Comparison of ENCODE assay signal across 21 cellular contexts in the genomic region with DNA sequence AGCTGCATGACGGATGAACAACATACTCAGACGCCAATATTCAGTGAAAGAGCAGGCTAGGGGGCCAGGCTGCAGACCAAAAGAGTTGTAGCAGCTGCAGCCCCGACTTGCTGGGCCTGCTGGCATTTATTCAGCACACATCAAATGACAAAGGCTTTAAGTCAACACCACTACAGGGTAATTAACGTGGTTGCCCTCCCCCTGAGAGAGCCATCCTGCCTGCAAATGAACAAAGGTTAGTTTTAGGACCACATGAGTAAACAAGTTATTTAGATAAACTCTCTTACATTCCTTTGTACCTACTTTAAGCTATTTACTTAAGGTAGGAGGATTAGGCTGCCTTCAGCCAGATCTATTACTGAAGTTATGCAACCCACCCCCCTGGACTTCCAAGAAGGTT.
DNase-seq lines count a peak whose midpoint lies in the region; ATAC-seq, FAIRE-seq and TF ChIP-seq lines count a peak whose summit lies in the region.
"Had no signal": no experiment of that assay in that cellular context is flagged by ENCODE, and none has a peak within 500 bp of the region (broad histone marks: within the 10 kb centered on the region; RNA-seq: fewer than 3 reads in every experiment).

No MANE protein-coding gene starts in this region.

- H3K23me2 ChIP-seq in H1 (ENCODE audit: low read depth, low read length): no peaks in the 10 kb centered on the region

- no peak overlapping the region for H3K23ac ChIP-seq in H1 (ENCODE audit: insufficient read length)

- H3K79me2 ChIP-seq in GM23338 (replicated peaks; ENCODE audit: insufficient read depth) (no peaks in the 10 kb centered on the region), H1 (ENCODE audit: control insufficient read depth in 1 of 2, insufficient read depth in 2 of 2, low read length in 2 of 2) (no peaks in the 10 kb centered on the region)

- peaks cover 16% of the 10 kb centered on the region for H3K36me3 Mint-ChIP-seq in GM23338 (ENCODE audit: low read depth)
- H3K36me3 Mint-ChIP-seq: IgD-negative memory B cell had no signal

- H2AFZ ChIP-seq in GM23338: no peak overlapping the region
- no peak overlapping the region for H2AFZ ChIP-seq in H1 (ENCODE audit: low read length)
- H2AFZ ChIP-seq: GM23248 had no signal

- H3K9me3 ChIP-seq in H1 (ENCODE audit: insufficient read depth in 2 of 2, low read depth in 1 of 2, low read length in 1 of 2): peaks cover 0 to 10% of the 10 kb centered on the region in 2 experiments; a peak in 2 of 4 replicates
- H3K9me3 ChIP-seq in spleen: no peaks in the 10 kb centered on the region

- peak in 1 of 2 experiments; percentile 75; a peak in 1 of 3 replicates for TF ChIP-seq EP300 in H1 (IDR thresholded peaks at IDR 0.05; ENCODE audit: borderline replicate concordance in 1 of 2, low read depth in 2 of 2, low read length in 2 of 2)

- no peak overlapping the region for H3K4me3 Mint-ChIP-seq in GM23338
- H3K4me3 Mint-ChIP-seq: CD4-positive, alpha-beta T cell; IgD-negative memory B cell had no signal

- no peak overlapping the region for H3K18ac ChIP-seq in H1 (ENCODE audit: extremely low read depth, low read length)

- peaks cover 19% of the 10 kb centered on the region for H3K27me3 Mint-ChIP-seq in GM23338 (ENCODE audit: insufficient read depth, low read depth, poor library complexity)
- H3K27me3 Mint-ChIP-seq: CD4-positive, alpha-beta T cell; IgD-negative memory B cell had no signal

- H4K20me1 ChIP-seq in GM23338 (replicated peaks; ENCODE audit: insufficient read depth): no peaks in the 10 kb centered on the region
- H4K20me1 ChIP-seq in H1 (replicated peaks in 1 of 2; ENCODE audit: control insufficient read depth in 1 of 2, insufficient read depth in 2 of 2, low read length in 2 of 2): no peaks in the 10 kb centered on the region

- H3K14ac ChIP-seq in H1 (ENCODE audit: insufficient read length): no peak overlapping the region

- no peak overlapping the region for H2BK5ac ChIP-seq in H1 (ENCODE audit: low read depth, low read length)

- H3K9me2 ChIP-seq in GM23338 (ENCODE audit: insufficient read depth): no peaks in the 10 kb centered on the region

- no peak overlapping the region for H2BK20ac ChIP-seq in H1 (ENCODE audit: low read length)

- TF ChIP-seq RAD21 in H1 (IDR thresholded peaks at IDR 0.05 in 1 of 2, conservative IDR thresholded peaks at IDR 0.05 in 1 of 2; ENCODE audit: low read depth in 2 of 2, low read length in 2 of 2): no peak

- no peaks in the 10 kb centered on the region for H3F3A ChIP-seq in GM23338 (replicated peaks; ENCODE audit: low read depth)

- H3K4me2 ChIP-seq in GM23338 (no peak overlapping the region), H1 (ENCODE audit: insufficient read depth in 1 of 2, low read depth in 2 of 2, low read length in 2 of 2) (no peak overlapping the region)

- no peak overlapping the region for H4K91ac ChIP-seq in H1 (replicated peaks; ENCODE audit: insufficient read length, low read length)

- H2BK15ac ChIP-seq in H1 (ENCODE audit: low read length): no peak overlapping the region

- H3K4me1 Mint-ChIP-seq in GM23338: peaks cover 2% of the 10 kb centered on the region; the same call in 2 of the 3 replicates
- H3K4me1 Mint-ChIP-seq: IgD-negative memory B cell had no signal

- H4K8ac ChIP-seq in H1 (ENCODE audit: extremely low read depth, insufficient read depth, low read length): no peak overlapping the region

- no peak overlapping the region for H2BK120ac ChIP-seq in H1 (replicated peaks; ENCODE audit: low read depth, low read length)

- H3K56ac ChIP-seq in H1 (replicated peaks; ENCODE audit: insufficient read length, low read depth, low read length): no peak overlapping the region

- H3K4me1 ChIP-seq in GM23338 (ENCODE audit: insufficient read depth) (no peaks in the 10 kb centered on the region), H1 (replicated peaks in 1 of 4; ENCODE audit: control insufficient read depth in 3 of 4, insufficient read depth in 4 of 4, low read length in 3 of 4) (0 out of 7 replicates have a peak, but pooled peaks cover 0 to 2% (median 0%) of the 10 kb centered on the region in 4 experiments), spleen (no peaks in the 10 kb centered on the region)

- no peak overlapping the region for H3K9ac ChIP-seq in H1 (replicated peaks in 1 of 4; ENCODE audit: extremely low read depth in 1 of 4, low read depth in 3 of 4, low read length in 3 of 4)
- H3K9ac ChIP-seq: GM23248 had no signal

- WGBS in H1 (ENCODE audit: extremely low coverage in 1 of 2, insufficient coverage in 1 of 2, insufficient read length in 1 of 2, insufficient replicate concordance in 2 of 2, low coverage in 1 of 2, low lambda C conversion rate in 2 of 2, missing lambda C conversion rate in 1 of 2), 2 experiments: 52% methylated on average over 4 of the region's 4 CpGs; no CpG with 5 or more reads in 1 of the 2 experiments
- 60 to 66% (median 64%) methylated on average over 4 of the region's 4 CpGs for WGBS in spleen, 5 donors

- no peaks in the 10 kb centered on the region for H3K79me1 ChIP-seq in H1 (ENCODE audit: low read depth, low read length)

- TF ChIP-seq CTCF in GM23338 (conservative IDR thresholded peaks at IDR 0.05; ENCODE audit: low read depth in 2 of 2) (no peak), H1 (IDR thresholded peaks at IDR 0.05; ENCODE audit: control extremely low read depth in 1 of 3, insufficient read depth in 1 of 3, low read depth in 1 of 3, low read length in 3 of 3) (no peak), spleen (IDR thresholded peaks at IDR 0.05 in 8 of 11, conservative IDR thresholded peaks at IDR 0.05 in 3 of 11) (no peak)

- intact Hi-C loops in spleen (cut with DNase I; ENCODE audit: low total_unique reads): no loop called here

- FAIRE-seq in H1 (lab: Jason Lieb, UNC): no peak
- FAIRE-seq: A204.1, HepG2 had no signal

- CTCF ChIA-PET in H1 (lab: Charles Lee; ENCODE audit: partially characterized antibody): no interaction called here

- no peak overlapping the region for H2AK5ac ChIP-seq in H1 (ENCODE audit: low read depth, low read length)

- H3K4me3 ChIP-seq in GM23338 (no peak overlapping the region), H1 (ENCODE audit: extremely low read depth in 1 of 4, insufficient read depth in 2 of 4, low read depth in 3 of 4, low read length in 4 of 4) (no peak overlapping the region), spleen (no peak overlapping the region)
- H3K4me3 ChIP-seq: GM23248 had no signal

- no peak overlapping the region for H3K27ac Mint-ChIP-seq in GM23338
- H3K27ac Mint-ChIP-seq: CD4-positive, alpha-beta T cell; IgD-negative memory B cell had no signal

- H3K27me3 ChIP-seq in GM23338 (ENCODE audit: insufficient read depth) (peaks cover 36% of the 10 kb centered on the region), H1 (replicated peaks in 1 of 4; ENCODE audit: control insufficient read depth in 3 of 4, extremely low read depth in 1 of 4, insufficient read depth in 3 of 4, low read length in 3 of 4) (peaks cover 6 to 15% (median 13%) of the 10 kb centered on the region in 4 experiments; a peak in 5 of 7 replicates), spleen (replicated peaks in 1 of 7) (no peaks in the 10 kb centered on the region)

- H4K5ac ChIP-seq in H1 (ENCODE audit: insufficient read length, low read depth, low read length): no peak overlapping the region

- DNase-seq in GM23338 (ENCODE audit: low spot score): peak; percentile 44
- peak in 1 of 2 experiments; percentile 82 for DNase-seq in H1 (ENCODE audit: low read depth in 1 of 2, low spot score in 2 of 2)
- peak; percentile 9 for DNase-seq in iPS DF 4.7 (ENCODE audit: extremely low read depth, low spot score)
- peak; percentile 20 for DNase-seq in spleen
- no peak for DNase-seq in activated naive CD4-positive, alpha-beta T cell treated with Interleukin-2 at 50 U/mL for 16 hours
- no peak for DNase-seq in NCI-H2196 treated with DMSO at 0.1 percent for 48 hours (lab: John Stamatoyannopoulos, UW; ENCODE audit: unreplicated experiment)
- DNase-seq: AML-193; CD4-positive, alpha-beta T cell; DMS153; DMS79; GF-D8; GM23248; H7; Karpas-422; KBM-7 had no signal

- POLR2A ChIA-PET in H1 (lab: Charles Lee; ENCODE audit: partially characterized antibody): no interaction called here

- H2BK12ac ChIP-seq in H1 (ENCODE audit: low read depth, low read length): no peak overlapping the region

- peaks cover 15% of the 10 kb centered on the region for H3K9me3 Mint-ChIP-seq in GM23338

- no peak overlapping the region for H3K4ac ChIP-seq in H1 (replicated peaks; ENCODE audit: insufficient read length, low read depth, low read length)

- H3K36me3 ChIP-seq in GM23338 (ENCODE audit: insufficient read depth) (no peaks in the 10 kb centered on the region), H1 (ENCODE audit: control insufficient read depth in 2 of 4, insufficient read depth in 4 of 4, low read length in 3 of 4) (no peaks in the 10 kb centered on the region), spleen (no peaks in the 10 kb centered on the region)

- H3K27ac ChIP-seq in GM23338 (ENCODE audit: low read depth) (no peak overlapping the region), H1 (ENCODE audit: low read depth, low read length) (no peak overlapping the region), spleen (no peak overlapping the region)
- H3K27ac ChIP-seq: C4-2B, GM23248 had no signal

- ATAC-seq in GM23338 (peak; percentile 72), HG02642 (IDR thresholded peaks at IDR 0.05; ENCODE audit: poor library complexity, unreplicated experiment) (no peak), GM21737 (IDR thresholded peaks at IDR 0.05; ENCODE audit: unreplicated experiment) (no peak)
- ATAC-seq: HepG2 had no signal

- no peak for TF ChIP-seq POLR2A in H1 (IDR thresholded peaks at IDR 0.05; ENCODE audit: control extremely low read depth in 1 of 2, low read depth in 2 of 2, low read length in 2 of 2)
- TF ChIP-seq POLR2A in spleen (IDR thresholded peaks at IDR 0.05): no peak

TF ChIP-seq in GM23338, 12 proteins besides CTCF, POLR2A, EP300 and RAD21:
- TF ChIP-seq NANOG (IDR thresholded peaks at IDR 0.05; ENCODE audit: borderline replicate concordance) (peak; percentile 91), EZH2 (IDR thresholded peaks at IDR 0.05; ENCODE audit: low read depth, unreplicated experiment) (no peak), CREB1 (CRISPR knock-in tag; IDR thresholded peaks at IDR 0.05; ENCODE audit: low read depth) (no peak), EZH2phosphoT487 (IDR thresholded peaks at IDR 0.05; ENCODE audit: unreplicated experiment) (no peak), ZNF114 (CRISPR knock-in tag; IDR thresholded peaks at IDR 0.05) (no peak)

Comparison
In these comparisons a context has a peak if more than half of its experiments do, and no peak if none do; other contexts are left out.
1. DNase-seq: peak in GM23338 (single experiment), iPS DF 4.7 (single experiment) and spleen (single experiment); none in activated naive CD4-positive, alpha-beta T cell treated with Interleukin-2 at 50 U/mL for 16 hours (single experiment) and NCI-H2196 treated with DMSO at 0.1 percent for 48 hours (single experiment).